In the genomic region with DNA sequence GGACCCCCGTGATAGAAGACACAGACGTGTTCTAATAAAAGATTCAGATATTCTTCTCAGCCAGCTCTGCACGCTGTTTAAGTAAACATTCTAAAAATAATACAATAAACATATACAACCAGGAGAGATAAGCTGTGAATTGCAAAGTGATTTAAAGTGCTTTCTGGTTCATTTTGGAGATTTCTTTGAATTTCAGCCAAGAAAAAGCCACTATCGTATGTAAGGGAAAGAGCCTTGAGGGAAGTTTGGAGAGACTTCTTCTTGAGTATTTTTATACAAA, we compare ENCODE assay signal across 1 cellular context.
TF ChIP-seq lines count a peak whose summit lies in the region.

No MANE protein-coding gene starts in this region.

TF ChIP-seq in HEK293, 187 proteins besides CTCF, POLR2A, EP300 and RAD21 (continued from another document):
- TF ChIP-seq, protein P1, sequence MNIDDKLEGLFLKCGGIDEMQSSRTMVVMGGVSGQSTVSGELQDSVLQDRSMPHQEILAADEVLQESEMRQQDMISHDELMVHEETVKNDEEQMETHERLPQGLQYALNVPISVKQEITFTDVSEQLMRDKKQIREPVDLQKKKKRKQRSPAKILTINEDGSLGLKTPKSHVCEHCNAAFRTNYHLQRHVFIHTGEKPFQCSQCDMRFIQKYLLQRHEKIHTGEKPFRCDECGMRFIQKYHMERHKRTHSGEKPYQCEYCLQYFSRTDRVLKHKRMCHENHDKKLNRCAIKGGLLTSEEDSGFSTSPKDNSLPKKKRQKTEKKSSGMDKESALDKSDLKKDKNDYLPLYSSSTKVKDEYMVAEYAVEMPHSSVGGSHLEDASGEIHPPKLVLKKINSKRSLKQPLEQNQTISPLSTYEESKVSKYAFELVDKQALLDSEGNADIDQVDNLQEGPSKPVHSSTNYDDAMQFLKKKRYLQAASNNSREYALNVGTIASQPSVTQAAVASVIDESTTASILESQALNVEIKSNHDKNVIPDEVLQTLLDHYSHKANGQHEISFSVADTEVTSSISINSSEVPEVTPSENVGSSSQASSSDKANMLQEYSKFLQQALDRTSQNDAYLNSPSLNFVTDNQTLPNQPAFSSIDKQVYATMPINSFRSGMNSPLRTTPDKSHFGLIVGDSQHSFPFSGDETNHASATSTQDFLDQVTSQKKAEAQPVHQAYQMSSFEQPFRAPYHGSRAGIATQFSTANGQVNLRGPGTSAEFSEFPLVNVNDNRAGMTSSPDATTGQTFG (tag by site-specific recombination; IDR thresholded peaks at IDR 0.05; ENCODE audit: borderline replicate concordance): no peak
- TF ChIP-seq ZNF701 (tag by site-specific recombination; IDR thresholded peaks at IDR 0.05) (no peak), YY1 (tag by site-specific recombination; IDR thresholded peaks at IDR 0.05) (no peak), KLF1 (tag by site-specific recombination; IDR thresholded peaks at IDR 0.05) (no peak), ZNF521 (tag by site-specific recombination; IDR thresholded peaks at IDR 0.05) (no peak), ZNF626 (tag by site-specific recombination; IDR thresholded peaks at IDR 0.05) (no peak), WT1 (tag by site-specific recombination; IDR thresholded peaks at IDR 0.05) (peak; percentile 54; the same call in 1 of the 2 replicates), ZNF202 (tag by site-specific recombination; IDR thresholded peaks at IDR 0.05; ENCODE audit: borderline replicate concordance) (no peak), ZBTB1 (tag by site-specific recombination; IDR thresholded peaks at IDR 0.05) (no peak), ZBTB48 (tag by site-specific recombination; IDR thresholded peaks at IDR 0.05) (peak; percentile 39; the same call in 1 of the 2 replicates), ZNF175 (tag by site-specific recombination; IDR thresholded peaks at IDR 0.05) (no peak)
- TF ChIP-seq, protein P2, sequence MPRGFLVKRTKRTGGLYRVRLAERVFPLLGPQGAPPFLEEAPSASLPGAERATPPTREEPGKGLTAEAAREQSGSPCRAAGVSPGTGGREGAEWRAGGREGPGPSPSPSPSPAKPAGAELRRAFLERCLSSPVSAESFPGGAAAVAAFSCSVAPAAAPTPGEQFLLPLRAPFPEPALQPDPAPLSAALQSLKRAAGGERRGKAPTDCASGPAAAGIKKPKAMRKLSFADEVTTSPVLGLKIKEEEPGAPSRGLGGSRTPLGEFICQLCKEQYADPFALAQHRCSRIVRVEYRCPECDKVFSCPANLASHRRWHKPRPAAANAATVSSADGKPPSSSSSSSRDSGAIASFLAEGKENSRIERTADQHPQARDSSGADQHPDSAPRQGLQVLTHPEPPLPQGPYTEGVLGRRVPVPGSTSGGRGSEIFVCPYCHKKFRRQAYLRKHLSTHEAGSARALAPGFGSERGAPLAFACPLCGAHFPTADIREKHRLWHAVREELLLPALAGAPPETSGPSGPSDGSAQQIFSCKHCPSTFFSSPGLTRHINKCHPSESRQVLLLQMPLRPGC (tag by site-specific recombination; IDR thresholded peaks at IDR 0.05): no peak
- TF ChIP-seq, protein P3, sequence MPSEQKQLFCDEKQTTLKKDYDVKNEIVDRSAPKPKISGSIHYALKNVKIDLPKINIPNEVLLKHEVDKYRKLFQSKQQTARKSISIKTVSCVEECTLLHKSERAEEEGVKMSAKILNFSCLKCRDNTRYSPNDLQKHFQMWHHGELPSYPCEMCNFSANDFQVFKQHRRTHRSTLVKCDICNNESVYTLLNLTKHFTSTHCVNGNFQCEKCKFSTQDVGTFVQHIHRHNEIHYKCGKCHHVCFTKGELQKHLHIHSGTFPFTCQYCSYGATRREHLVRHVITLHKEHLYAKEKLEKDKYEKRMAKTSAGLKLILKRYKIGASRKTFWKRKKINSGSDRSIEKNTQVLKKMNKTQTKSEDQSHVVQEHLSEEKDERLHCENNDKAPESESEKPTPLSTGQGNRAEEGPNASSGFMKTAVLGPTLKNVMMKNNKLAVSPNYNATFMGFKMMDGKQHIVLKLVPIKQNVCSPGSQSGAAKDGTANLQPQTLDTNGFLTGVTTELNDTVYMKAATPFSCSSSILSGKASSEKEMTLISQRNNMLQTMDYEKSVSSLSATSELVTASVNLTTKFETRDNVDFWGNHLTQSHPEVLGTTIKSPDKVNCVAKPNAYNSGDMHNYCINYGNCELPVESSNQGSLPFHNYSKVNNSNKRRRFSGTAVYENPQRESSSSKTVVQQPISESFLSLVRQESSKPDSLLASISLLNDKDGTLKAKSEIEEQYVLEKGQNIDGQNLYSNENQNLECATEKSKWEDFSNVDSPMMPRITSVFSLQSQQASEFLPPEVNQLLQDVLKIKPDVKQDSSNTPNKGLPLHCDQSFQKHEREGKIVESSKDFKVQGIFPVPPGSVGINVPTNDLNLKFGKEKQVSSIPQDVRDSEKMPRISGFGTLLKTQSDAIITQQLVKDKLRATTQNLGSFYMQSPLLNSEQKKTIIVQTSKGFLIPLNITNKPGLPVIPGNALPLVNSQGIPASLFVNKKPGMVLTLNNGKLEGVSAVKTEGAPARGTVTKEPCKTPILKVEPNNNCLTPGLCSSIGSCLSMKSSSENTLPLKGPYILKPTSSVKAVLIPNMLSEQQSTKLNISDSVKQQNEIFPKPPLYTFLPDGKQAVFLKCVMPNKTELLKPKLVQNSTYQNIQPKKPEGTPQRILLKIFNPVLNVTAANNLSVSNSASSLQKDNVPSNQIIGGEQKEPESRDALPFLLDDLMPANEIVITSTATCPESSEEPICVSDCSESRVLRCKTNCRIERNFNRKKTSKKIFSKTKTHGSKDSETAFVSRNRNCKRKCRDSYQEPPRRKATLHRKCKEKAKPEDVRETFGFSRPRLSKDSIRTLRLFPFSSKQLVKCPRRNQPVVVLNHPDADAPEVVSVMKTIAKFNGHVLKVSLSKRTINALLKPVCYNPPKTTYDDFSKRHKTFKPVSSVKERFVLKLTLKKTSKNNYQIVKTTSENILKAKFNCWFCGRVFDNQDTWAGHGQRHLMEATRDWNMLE (tag by site-specific recombination; conservative IDR thresholded peaks at IDR 0.05; ENCODE audit: low read depth): 0 out of 2 replicates have a peak, but pooled peaks have one; percentile 6
- TF ChIP-seq, protein P4, sequence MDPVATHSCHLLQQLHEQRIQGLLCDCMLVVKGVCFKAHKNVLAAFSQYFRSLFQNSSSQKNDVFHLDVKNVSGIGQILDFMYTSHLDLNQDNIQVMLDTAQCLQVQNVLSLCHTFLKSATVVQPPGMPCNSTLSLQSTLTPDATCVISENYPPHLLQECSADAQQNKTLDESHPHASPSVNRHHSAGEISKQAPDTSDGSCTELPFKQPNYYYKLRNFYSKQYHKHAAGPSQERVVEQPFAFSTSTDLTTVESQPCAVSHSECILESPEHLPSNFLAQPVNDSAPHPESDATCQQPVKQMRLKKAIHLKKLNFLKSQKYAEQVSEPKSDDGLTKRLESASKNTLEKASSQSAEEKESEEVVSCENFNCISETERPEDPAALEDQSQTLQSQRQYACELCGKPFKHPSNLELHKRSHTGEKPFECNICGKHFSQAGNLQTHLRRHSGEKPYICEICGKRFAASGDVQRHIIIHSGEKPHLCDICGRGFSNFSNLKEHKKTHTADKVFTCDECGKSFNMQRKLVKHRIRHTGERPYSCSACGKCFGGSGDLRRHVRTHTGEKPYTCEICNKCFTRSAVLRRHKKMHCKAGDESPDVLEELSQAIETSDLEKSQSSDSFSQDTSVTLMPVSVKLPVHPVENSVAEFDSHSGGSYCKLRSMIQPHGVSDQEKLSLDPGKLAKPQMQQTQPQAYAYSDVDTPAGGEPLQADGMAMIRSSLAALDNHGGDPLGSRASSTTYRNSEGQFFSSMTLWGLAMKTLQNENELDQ (tag by site-specific recombination; IDR thresholded peaks at IDR 0.05; ENCODE audit: low read depth): no peak
- TF ChIP-seq, protein P5, sequence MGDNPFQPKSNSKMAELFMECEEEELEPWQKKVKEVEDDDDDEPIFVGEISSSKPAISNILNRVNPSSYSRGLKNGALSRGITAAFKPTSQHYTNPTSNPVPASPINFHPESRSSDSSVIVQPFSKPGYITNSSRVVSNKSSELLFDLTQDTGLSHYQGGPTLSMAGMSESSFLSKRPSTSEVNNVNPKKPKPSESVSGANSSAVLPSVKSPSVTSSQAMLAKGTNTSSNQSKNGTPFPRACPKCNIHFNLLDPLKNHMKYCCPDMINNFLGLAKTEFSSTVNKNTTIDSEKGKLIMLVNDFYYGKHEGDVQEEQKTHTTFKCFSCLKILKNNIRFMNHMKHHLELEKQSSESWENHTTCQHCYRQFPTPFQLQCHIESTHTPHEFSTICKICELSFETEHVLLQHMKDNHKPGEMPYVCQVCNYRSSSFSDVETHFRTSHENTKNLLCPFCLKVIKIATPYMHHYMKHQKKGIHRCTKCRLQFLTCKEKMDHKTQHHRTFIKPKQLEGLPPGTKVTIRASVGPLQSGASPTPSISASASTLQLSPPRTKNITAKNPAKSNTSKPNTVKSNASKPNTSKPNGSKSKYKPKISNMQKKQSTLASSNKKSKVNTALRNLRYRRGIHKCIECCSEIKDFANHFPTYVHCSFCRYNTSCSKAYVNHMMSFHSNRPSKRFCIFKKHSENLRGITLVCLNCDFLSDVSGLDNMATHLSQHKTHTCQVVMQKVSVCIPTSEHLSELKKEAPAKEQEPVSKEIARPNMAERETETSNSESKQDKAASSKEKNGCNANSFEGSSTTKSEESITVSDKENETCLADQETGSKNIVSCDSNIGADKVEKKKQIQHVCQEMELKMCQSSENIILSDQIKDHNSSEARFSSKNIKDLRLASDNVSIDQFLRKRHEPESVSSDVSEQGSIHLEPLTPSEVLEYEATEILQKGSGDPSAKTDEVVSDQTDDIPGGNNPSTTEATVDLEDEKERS (tag by site-specific recombination; IDR thresholded peaks at IDR 0.05): no peak
